ENCODE assay signal across 8 cellular contexts in genomic region chr7:35185908-35186731, GRCh38.
DNase-seq lines count a peak whose midpoint lies in the region; ATAC-seq, FAIRE-seq and TF ChIP-seq lines count a peak whose summit lies in the region.

No MANE protein-coding gene starts in this region.

- no peaks in the 10 kb centered on the region for H3K36me3 Mint-ChIP-seq in stimulated activated naive CD8-positive, alpha-beta T cell treated with anti-CD3 and anti-CD28 coated beads, Interleukin-15, Interleukin-2, amounts not matched to agents 100 ng/mL and 50 ng/mL, for 24 hours (ENCODE audit: low read depth)
- no peaks in the 10 kb centered on the region for H3K36me3 Mint-ChIP-seq in Caco-2 (ENCODE audit: insufficient read depth, unreplicated experiment)

- no peak for ATAC-seq in HepG2

- H3K9me3 ChIP-seq in liver (ENCODE audit: control insufficient read depth in 4 of 4, low read length in 3 of 4) (no peaks in the 10 kb centered on the region), HepG2 (ENCODE audit: low read length) (no peaks in the 10 kb centered on the region), mammary epithelial cell (replicated peaks; ENCODE audit: insufficient read depth, low read length) (no peaks in the 10 kb centered on the region), Caco-2 (no peaks in the 10 kb centered on the region)

- H3K27me3 Mint-ChIP-seq in stimulated activated naive CD8-positive, alpha-beta T cell treated with anti-CD3 and anti-CD28 coated beads, Interleukin-15, Interleukin-2, amounts not matched to agents 100 ng/mL and 50 ng/mL, for 24 hours, result peaks cover 28% of the 10 kb centered on the region
- peaks cover 10% of the 10 kb centered on the region for H3K27me3 Mint-ChIP-seq in Caco-2 (ENCODE audit: insufficient read depth, unreplicated experiment)

- intact Hi-C loops in HepG2 (cut with micrococcal nuclease; ENCODE audit: unreplicated experiment) (no loop called here), mammary epithelial cell (cut with micrococcal nuclease) (loop anchor here (5.0 kb wide), 1 partner anchor 351 kb away; no protein-coding TSS in a partner anchor), Caco-2 (cut with micrococcal nuclease; ENCODE audit: unreplicated experiment) (no loop called here)

- H3K36me3 ChIP-seq in liver (ENCODE audit: control insufficient read depth in 4 of 4, insufficient read depth in 3 of 4, low read depth in 1 of 4, low read length in 3 of 4), result no peaks in the 10 kb centered on the region
- no peaks in the 10 kb centered on the region for H3K36me3 ChIP-seq in HepG2 (replicated peaks in 1 of 2; ENCODE audit: control insufficient read depth in 1 of 2, insufficient read depth in 2 of 2, low read length in 2 of 2)
- no peaks in the 10 kb centered on the region for H3K36me3 ChIP-seq in mammary epithelial cell (ENCODE audit: insufficient read depth, low read length)
- H3K36me3 ChIP-seq in kidney epithelial cell (ENCODE audit: control insufficient read depth, insufficient read depth, low read length), result no peaks in the 10 kb centered on the region
- no peaks in the 10 kb centered on the region for H3K36me3 ChIP-seq in Caco-2 (ENCODE audit: control insufficient read depth, insufficient read depth, low read length)

- 2% methylated on average over 67 of the region's 67 CpGs for WGBS in liver
- 63% methylated on average over 33 of the region's 67 CpGs for WGBS in HepG2 (ENCODE audit: low lambda C conversion rate)
- under 1% methylated on average over 12 of the region's 67 CpGs for WGBS in mammary epithelial cell (ENCODE audit: low coverage, missing lambda C conversion rate)

- H3K9ac ChIP-seq in liver (ENCODE audit: low read depth in 1 of 2, low read length in 2 of 2) (no peak overlapping the region), HepG2 (ENCODE audit: insufficient read depth, low read depth, low read length) (no peak overlapping the region), mammary epithelial cell (ENCODE audit: insufficient read depth, low read length) (no peak overlapping the region)

- H2AFZ ChIP-seq in HepG2 (ENCODE audit: low read length) (no peak overlapping the region), mammary epithelial cell (ENCODE audit: low read depth, low read length) (peak overlapping the region; percentile 71)

- H4K20me1 ChIP-seq in HepG2 (ENCODE audit: insufficient read depth, low read length) (no peaks in the 10 kb centered on the region), mammary epithelial cell (ENCODE audit: insufficient read depth, low read length) (no peaks in the 10 kb centered on the region)

- peak overlapping the region; percentile 1 to 60 (median 1) for H3K4me3 ChIP-seq in liver (ENCODE audit: low read depth in 1 of 3, low read length in 3 of 3)
- no peak overlapping the region for H3K4me3 ChIP-seq in HepG2 (replicated peaks in 1 of 3; ENCODE audit: insufficient read depth in 1 of 3, low read depth in 2 of 3, low read length in 3 of 3)
- H3K4me3 ChIP-seq in mammary epithelial cell (replicated peaks in 1 of 3; ENCODE audit: insufficient read depth in 1 of 3, low read depth in 2 of 3, low read length in 3 of 3), result peak overlapping the region in 2 of 3 experiments; percentile 12 to 19
- H3K4me3 ChIP-seq in kidney epithelial cell (ENCODE audit: low read depth, low read length), result peak overlapping the region; percentile 64
- H3K4me3 ChIP-seq in Caco-2 (ENCODE audit: low read depth, low read length), result no peak overlapping the region

- no peak overlapping the region for H3K4me2 ChIP-seq in HepG2 (ENCODE audit: low read depth, low read length)
- H3K4me2 ChIP-seq in mammary epithelial cell (ENCODE audit: insufficient read depth, low read depth, low read length), result peak overlapping the region; percentile 82

- no peaks in the 10 kb centered on the region for H3K9me3 Mint-ChIP-seq in stimulated activated naive CD8-positive, alpha-beta T cell treated with anti-CD3 and anti-CD28 coated beads, Interleukin-15, Interleukin-2, amounts not matched to agents 100 ng/mL and 50 ng/mL, for 24 hours
- no peaks in the 10 kb centered on the region for H3K9me3 Mint-ChIP-seq in Caco-2 (ENCODE audit: unreplicated experiment)

- H3K79me2 ChIP-seq in HepG2 (ENCODE audit: insufficient read depth, low read length), result no peaks in the 10 kb centered on the region
- no peaks in the 10 kb centered on the region for H3K79me2 ChIP-seq in mammary epithelial cell (ENCODE audit: insufficient read depth, low read length)

- H3K4me1 Mint-ChIP-seq in stimulated activated naive CD8-positive, alpha-beta T cell treated with anti-CD3 and anti-CD28 coated beads, Interleukin-15, Interleukin-2, amounts not matched to agents 100 ng/mL and 50 ng/mL, for 24 hours (ENCODE audit: low read depth), result peaks cover 9% of the 10 kb centered on the region
- no peaks in the 10 kb centered on the region for H3K4me1 Mint-ChIP-seq in Caco-2 (ENCODE audit: low read depth, unreplicated experiment)

- TF ChIP-seq EP300 in HepG2 (IDR thresholded peaks at IDR 0.05; ENCODE audit: low read depth in 2 of 2, low read length in 2 of 2) (no peak), HepG2 (CRISPR knock-in tag; IDR thresholded peaks at IDR 0.05; ENCODE audit: borderline replicate concordance) (no peak)

- TF ChIP-seq POLR2A in HepG2 (IDR thresholded peaks at IDR 0.05; ENCODE audit: insufficient read depth in 1 of 2, low read depth in 2 of 2, low read length in 2 of 2), result no peak

- no peak for FAIRE-seq in HepG2 (lab: Jason Lieb, UNC)

- dilution Hi-C loops in mammary epithelial cell (cut with HindIII; ENCODE audit: low sequenced_read_pairs), result no loop called here

- no peak overlapping the region for H3K27ac Mint-ChIP-seq in stimulated activated naive CD8-positive, alpha-beta T cell treated with anti-CD3 and anti-CD28 coated beads, Interleukin-15, Interleukin-2, amounts not matched to agents 100 ng/mL and 50 ng/mL, for 24 hours
- H3K27ac Mint-ChIP-seq in Caco-2 (ENCODE audit: unreplicated experiment), result no peak overlapping the region

- no peaks in the 10 kb centered on the region for H3K27me3 ChIP-seq in liver (ENCODE audit: control insufficient read depth in 4 of 4, insufficient read depth in 4 of 4, low read length in 3 of 4)
- H3K27me3 ChIP-seq in HepG2 (ENCODE audit: control insufficient read depth in 1 of 2, insufficient read depth in 2 of 2, low read length in 2 of 2), result peaks cover 0 to 9% of the 10 kb centered on the region in 2 experiments; a peak in 1 of 5 replicates
- H3K27me3 ChIP-seq in mammary epithelial cell (ENCODE audit: insufficient read depth, low read length), result peaks cover 4% of the 10 kb centered on the region
- no peaks in the 10 kb centered on the region for H3K27me3 ChIP-seq in kidney epithelial cell (ENCODE audit: control insufficient read depth, insufficient read depth, low read length)
- H3K27me3 ChIP-seq in Caco-2 (replicated peaks; ENCODE audit: control insufficient read depth, insufficient read depth, low read length), result no peaks in the 10 kb centered on the region

- BruUV-seq in HepG2 (replicated peaks; lab: Mats Ljungman, UMichigan), result no TSS peak
- BruUV-seq in mammary epithelial cell (replicated peaks; lab: Mats Ljungman, UMichigan), result no TSS peak
- no TSS peak for BruUV-seq in Caco-2 (replicated peaks; lab: Mats Ljungman, UMichigan)

- CTCF ChIA-PET in HepG2 (lab: Yijun Ruan, JAX; ENCODE audit: low intra/inter-chr PET ratio, low total read pairs), result no interaction called here
- CTCF ChIA-PET in mammary epithelial cell (lab: Charles Lee; ENCODE audit: low non-redundant PET), result no interaction called here
- CTCF ChIA-PET in Caco-2 (lab: Charles Lee), result no interaction called here

- POLR2A ChIA-PET in HepG2 (lab: Yijun Ruan, JAX) (no interaction called here), Caco-2 (lab: Charles Lee) (no interaction called here)

- TF ChIP-seq RAD21 in liver (IDR thresholded peaks at IDR 0.05) (peak in 1 of 2 donors; percentile 21), HepG2 (CRISPR knock-in tag; IDR thresholded peaks at IDR 0.05) (no peak)

- no peak overlapping the region for H3K27ac ChIP-seq in liver (ENCODE audit: low read depth in 1 of 2, low read length in 2 of 2)
- no peak overlapping the region for H3K27ac ChIP-seq in HepG2 (ENCODE audit: extremely low read length, insufficient read depth, low read length)
- H3K27ac ChIP-seq in mammary epithelial cell (ENCODE audit: insufficient read depth, low read depth, low read length), result no peak overlapping the region

- DNase-seq in HepG2 (ENCODE audit: low spot score), result no peak
- peak; percentile 48 for DNase-seq in OCI-M1 (lab: John Stamatoyannopoulos, UW)
- DNase-seq in mammary epithelial cell, result peak; percentile 10
- DNase-seq in kidney epithelial cell (ENCODE audit: low read depth), result peak; percentile 37
- DNase-seq in NOMO-1 (lab: John Stamatoyannopoulos, UW; ENCODE audit: unreplicated experiment in 2 of 2), result no peak
- no peak for DNase-seq in Caco-2

- in situ Hi-C loops in HepG2 (cut with HindIII; ENCODE audit: extremely low pct_ligation_motif_present, low pct_unique_long_range_greater_than_20kb) (loop anchor here (25.0 kb wide), 1 partner anchor 351 kb away; no protein-coding TSS in a partner anchor), mammary epithelial cell (cut with MboI; ENCODE audit: low sequenced_read_pairs in 2 of 2) (loop anchor here in 1 of 2 donors (25.0 kb wide), 1 partner anchor 351 kb away; no protein-coding TSS in a partner anchor)

- peaks cover 3 to 17% (median 10%) of the 10 kb centered on the region in 4 donors for H3K4me1 ChIP-seq in liver (ENCODE audit: control insufficient read depth in 4 of 4, insufficient read depth in 4 of 4, low read length in 3 of 4)
- no peaks in the 10 kb centered on the region for H3K4me1 ChIP-seq in HepG2 (ENCODE audit: insufficient read depth, low read length)
- H3K4me1 ChIP-seq in mammary epithelial cell (ENCODE audit: insufficient read depth, low read length), result peaks cover 10% of the 10 kb centered on the region
- no peaks in the 10 kb centered on the region for H3K4me1 ChIP-seq in Caco-2

- H3K4me3 Mint-ChIP-seq in stimulated activated naive CD8-positive, alpha-beta T cell treated with anti-CD3 and anti-CD28 coated beads, Interleukin-15, Interleukin-2, amounts not matched to agents 100 ng/mL and 50 ng/mL, for 24 hours, result peak overlapping the region; percentile 73
- H3K4me3 Mint-ChIP-seq in Caco-2 (ENCODE audit: unreplicated experiment), result no peak overlapping the region

- TF ChIP-seq CTCF in liver (IDR thresholded peaks at IDR 0.05; ENCODE audit: low read depth, low read length, missing input control), result no peak
- no peak for TF ChIP-seq CTCF in HepG2 (CRISPR knock-in tag; IDR thresholded peaks at IDR 0.05)
- TF ChIP-seq CTCF in mammary epithelial cell (conservative IDR thresholded peaks at IDR 0.05 in 1 of 2, IDR thresholded peaks at IDR 0.05 in 1 of 2; ENCODE audit: extremely low read depth in 1 of 2, insufficient read depth in 1 of 2, low read depth in 1 of 2, low read length in 2 of 2), result no peak
- TF ChIP-seq CTCF in kidney epithelial cell (IDR thresholded peaks at IDR 0.05; ENCODE audit: insufficient read depth, low read length, poor library complexity, severe bottlenecking), result no peak
- no peak for TF ChIP-seq CTCF in Caco-2 (IDR thresholded peaks at IDR 0.05; ENCODE audit: insufficient read depth in 1 of 2, low read depth in 1 of 2, low read length in 1 of 2, severe bottlenecking in 1 of 2, unreplicated experiment in 1 of 2)

TF ChIP-seq in liver, 16 proteins besides CTCF, POLR2A, EP300 and RAD21 (continues in another document):
- TF ChIP-seq FOXA1 (IDR thresholded peaks at IDR 0.05), result no peak

TF ChIP-seq in HepG2, 621 proteins besides CTCF, POLR2A, EP300 and RAD21 (continues in another document):
- no peak for TF ChIP-seq NFKB2 (CRISPR knock-in tag; IDR thresholded peaks at IDR 0.05; ENCODE audit: borderline replicate concordance)
- TF ChIP-seq DNMT3B (CRISPR knock-in tag; conservative IDR thresholded peaks at IDR 0.05), result no peak

Comparison
In these comparisons a context has a peak if more than half of its experiments do, and no peak if none do; other contexts are left out.
1. H3K4me3 ChIP-seq: peak in liver (3 of 3), mammary epithelial cell (2 of 3) and kidney epithelial cell (single experiment); none in HepG2 (0 of 3) and Caco-2 (single experiment).
2. DNase-seq: peak in OCI-M1 (single experiment), mammary epithelial cell (single experiment) and kidney epithelial cell (single experiment); none in HepG2 (single experiment), NOMO-1 (0 of 2) and Caco-2 (0 of 2).